Comparison of ENCODE assay signal across 16 cellular contexts in genomic region chr3:16329036-16329791, GRCh38.
DNase-seq lines count a peak whose midpoint lies in the region; ATAC-seq and TF ChIP-seq lines count a peak whose summit lies in the region.
"Had no signal": no experiment of that assay in that cellular context is flagged by ENCODE, and none has a peak within 500 bp of the region (broad histone marks: within the 10 kb centered on the region; RNA-seq: fewer than 3 reads in every experiment).

No MANE protein-coding gene starts in this region.

- no peak overlapping the region for H3K4me3 ChIP-seq in gastrocnemius medialis
- H3K4me3 ChIP-seq in GM23248: no peak overlapping the region
- H3K4me3 ChIP-seq: MG63, SJCRH30, uterus had no signal

- no peaks in the 10 kb centered on the region for H3K79me2 ChIP-seq in GM23248 (ENCODE audit: insufficient read depth)

- H3K27ac Mint-ChIP-seq in activated CD8-positive, alpha-beta memory T cell treated with anti-CD3 and anti-CD28 coated beads, Interleukin-2, amount 10 ng/mL, durations not matched to agents 7 days and 5 days: peak overlapping the region; percentile 31
- H3K27ac Mint-ChIP-seq in activated B cell treated with CpG ODN at 0.5 μM for 24 hours: peak overlapping the region; percentile 26

- H3K9ac ChIP-seq in GM23248: no peak overlapping the region

- H3K36me3 ChIP-seq in gastrocnemius medialis: peaks cover 0 to 12% of the 10 kb centered on the region in 2 donors
- no peaks in the 10 kb centered on the region; the same call in 1 of the 2 replicates for H3K36me3 ChIP-seq in GM23248 (ENCODE audit: low read depth)
- H3K36me3 ChIP-seq: uterus had no signal

- H3K9me3 ChIP-seq in gastrocnemius medialis (no peaks in the 10 kb centered on the region), GM23248 (ENCODE audit: low read depth) (no peaks in the 10 kb centered on the region)
- H3K9me3 ChIP-seq: MG63, uterus had no signal

- 91 to 94% methylated on average over 15 of the region's 15 CpGs for WGBS in GM23248 (ENCODE audit: low coverage in 1 of 2, low lambda C conversion rate in 2 of 2, missing lambda C conversion rate in 2 of 2), 2 experiments

- peaks cover 72% of the 10 kb centered on the region for H3K36me3 Mint-ChIP-seq in activated CD8-positive, alpha-beta memory T cell treated with anti-CD3 and anti-CD28 coated beads, Interleukin-2, amount 10 ng/mL, durations not matched to agents 7 days and 5 days
- peaks cover 85% of the 10 kb centered on the region for H3K36me3 Mint-ChIP-seq in activated B cell treated with CpG ODN at 0.5 μM for 24 hours (ENCODE audit: low read depth)

- no peak for ATAC-seq in activated CD8-positive, alpha-beta memory T cell treated with anti-CD3 and anti-CD28 coated beads, Interleukin-2, amount 10 ng/mL, durations not matched to agents 7 days and 5 days
- ATAC-seq in activated B cell treated with CpG ODN at 0.5 μM for 24 hours (ENCODE audit: low read depth) (no peak), gastrocnemius medialis (peak; percentile 78 to 93), HG03097 (IDR thresholded peaks at IDR 0.05; ENCODE audit: low FRiP score, unreplicated experiment) (no peak)
- ATAC-seq: esophagus mucosa, left colon had no signal

- TF ChIP-seq POLR2A in gastrocnemius medialis (IDR thresholded peaks at IDR 0.05): no peak

- in situ Hi-C loops in gastrocnemius medialis (cut with MboI; ENCODE audit: low sequenced_read_pairs in 4 of 4): no loop called here
- in situ Hi-C loops in GM23248 (cut with MboI): no loop called here

- H3K9me2 ChIP-seq in GM23248 (ENCODE audit: insufficient read depth): no peaks in the 10 kb centered on the region

- CTCF ChIA-PET in activated CD8-positive, alpha-beta memory T cell treated with anti-CD3 and anti-CD28 coated beads, Interleukin-2, amount 10 ng/mL, durations not matched to agents 7 days and 5 days (lab: Charles Lee): no interaction called here
- CTCF ChIA-PET in activated B cell treated with CpG ODN at 0.5 μM for 24 hours (lab: Charles Lee): no interaction called here

- DNase-seq in activated CD8-positive, alpha-beta memory T cell treated with anti-CD3 and anti-CD28 coated beads, Interleukin-2, amount 10 ng/mL, durations not matched to agents 7 days and 5 days: no peak
- no peak for DNase-seq in activated CD8-positive, alpha-beta memory T cell treated with anti-CD3 and anti-CD28 coated beads for 24 hours
- DNase-seq in activated B cell treated with CpG ODN at 0.5 μM for 24 hours (no peak), gastrocnemius medialis (peak; percentile 19 to 65), GM23248 (no peak), amygdala (lab: John Stamatoyannopoulos, UW) (no peak)
- DNase-seq: Caco-2, left colon, MG63, naive B cell, right cardiac atrium, SJCRH30, uterus had no signal

- no peaks in the 10 kb centered on the region for H4K20me1 ChIP-seq in GM23248 (ENCODE audit: insufficient read depth)

- H3K4me1 ChIP-seq in gastrocnemius medialis: peaks cover 0 to 8% of the 10 kb centered on the region in 2 donors
- H3K4me1 ChIP-seq in GM23248 (ENCODE audit: insufficient read depth): peaks cover 18% of the 10 kb centered on the region
- H3K4me1 ChIP-seq: SJCRH30, uterus had no signal

- no peaks in the 10 kb centered on the region for H3K27me3 Mint-ChIP-seq in activated CD8-positive, alpha-beta memory T cell treated with anti-CD3 and anti-CD28 coated beads, Interleukin-2, amount 10 ng/mL, durations not matched to agents 7 days and 5 days
- no peaks in the 10 kb centered on the region for H3K27me3 Mint-ChIP-seq in activated B cell treated with CpG ODN at 0.5 μM for 24 hours
- H3K27me3 Mint-ChIP-seq: naive B cell had no signal

- no peak overlapping the region for H3K4me2 ChIP-seq in GM23248 (ENCODE audit: unreplicated experiment)

- H3K4me3 Mint-ChIP-seq in activated CD8-positive, alpha-beta memory T cell treated with anti-CD3 and anti-CD28 coated beads, Interleukin-2, amount 10 ng/mL, durations not matched to agents 7 days and 5 days: no peak overlapping the region
- no peak overlapping the region for H3K4me3 Mint-ChIP-seq in activated B cell treated with CpG ODN at 0.5 μM for 24 hours
- H3K4me3 Mint-ChIP-seq: naive B cell had no signal

- peaks cover 8% of the 10 kb centered on the region for H3K4me1 Mint-ChIP-seq in activated CD8-positive, alpha-beta memory T cell treated with anti-CD3 and anti-CD28 coated beads, Interleukin-2, amount 10 ng/mL, durations not matched to agents 7 days and 5 days
- no peaks in the 10 kb centered on the region for H3K4me1 Mint-ChIP-seq in activated B cell treated with CpG ODN at 0.5 μM for 24 hours

- TF ChIP-seq CTCF in activated B cell treated with CpG ODN at 0.5 μM for 24 hours (IDR thresholded peaks at IDR 0.05) (no peak), gastrocnemius medialis (IDR thresholded peaks at IDR 0.05 in 4 of 5, conservative IDR thresholded peaks at IDR 0.05 in 1 of 5) (no peak)

- intact Hi-C loops in activated B cell treated with CpG ODN at 0.5 μM for 24 hours (cut with micrococcal nuclease): no loop called here
- intact Hi-C loops in gastrocnemius medialis (cut with DNase I; ENCODE audit: low total_unique reads): no loop called here

- POLR2A ChIA-PET in activated B cell treated with CpG ODN at 0.5 μM for 24 hours (lab: Charles Lee): no interaction called here

- H3K27ac ChIP-seq in layer of hippocampus (ENCODE audit: low read depth, low read length) (peak overlapping the region; percentile 38), gastrocnemius medialis (peak overlapping the region in 3 of 4 donors; percentile 9 to 55 (median 45)), GM23248 (no peak overlapping the region)
- H3K27ac ChIP-seq: SJCRH30 had no signal

- peaks cover 23% of the 10 kb centered on the region for H3F3A ChIP-seq in GM23248 (ENCODE audit: insufficient read depth)

- no peak overlapping the region for H2AFZ ChIP-seq in GM23248

- H3K9me3 Mint-ChIP-seq in activated CD8-positive, alpha-beta memory T cell treated with anti-CD3 and anti-CD28 coated beads, Interleukin-2, amount 10 ng/mL, durations not matched to agents 7 days and 5 days (ENCODE audit: low read depth): peaks cover 7% of the 10 kb centered on the region
- H3K9me3 Mint-ChIP-seq in activated B cell treated with CpG ODN at 0.5 μM for 24 hours: peaks cover 12% of the 10 kb centered on the region

- H3K27me3 ChIP-seq in layer of hippocampus (ENCODE audit: control insufficient read depth, insufficient read depth, low read length) (no peaks in the 10 kb centered on the region), gastrocnemius medialis (no peaks in the 10 kb centered on the region), GM23248 (replicated peaks; ENCODE audit: insufficient read depth) (no peaks in the 10 kb centered on the region)
- H3K27me3 ChIP-seq: MG63, SJCRH30, uterus had no signal

Comparison
In these comparisons a context has a peak if more than half of its experiments do, and no peak if none do; other contexts are left out.
1. ATAC-seq: peak in gastrocnemius medialis (2 of 2); none in activated CD8-positive, alpha-beta memory T cell treated with anti-CD3 and anti-CD28 coated beads, Interleukin-2, amount 10 ng/mL, durations not matched to agents 7 days and 5 days (single experiment), activated B cell treated with CpG ODN at 0.5 μM for 24 hours (single experiment) and HG03097 (single experiment).
2. DNase-seq: peak in gastrocnemius medialis (2 of 2); none in activated CD8-positive, alpha-beta memory T cell treated with anti-CD3 and anti-CD28 coated beads, Interleukin-2, amount 10 ng/mL, durations not matched to agents 7 days and 5 days (single experiment), activated CD8-positive, alpha-beta memory T cell treated with anti-CD3 and anti-CD28 coated beads for 24 hours (single experiment), activated B cell treated with CpG ODN at 0.5 μM for 24 hours (single experiment), GM23248 (single experiment) and amygdala (0 of 56).